Comparison of ENCODE assay signal across 6 cellular contexts in genomic region chr5:65621961-65622360, GRCh38. TPM values are rescaled to one million over a fixed set of nuclear protein-coding genes. Genes with fewer than 3 reads are reported as not detected.
DNase-seq lines count a peak whose midpoint lies in the region; ATAC-seq, FAIRE-seq and TF ChIP-seq lines count a peak whose summit lies in the region.
"Not testable (repeated sequence)": the region's sequence is repeated elsewhere in the genome, so short reads cannot be mapped to it uniquely, and the experiment has no call there.

No MANE protein-coding gene starts in this region.

- not testable (repeated sequence) for H3K9me2 ChIP-seq in GM23248 (ENCODE audit: insufficient read depth); hepatocyte (replicated peaks; ENCODE audit: insufficient read depth)

- not testable (repeated sequence) for TF ChIP-seq EP300 in A549 (IDR thresholded peaks at IDR 0.05)

- peaks cover 14% of the 10 kb centered on the region for H3F3A ChIP-seq in GM23248 (ENCODE audit: insufficient read depth)

- H3K27me3 ChIP-seq in GM23248 (replicated peaks; ENCODE audit: insufficient read depth); hepatocyte; osteoblast (ENCODE audit: insufficient read depth, low read length): not testable (repeated sequence)

- ATAC-seq in A549; T-cell (replicated peaks in 1 of 4): not testable (repeated sequence)

- in situ Hi-C loops in GM23248 (cut with MboI), result not testable (repeated sequence)

- H3K4me1 ChIP-seq in A549 (peaks cover 15% of the 10 kb centered on the region; the same call in 2 of the 3 replicates), GM23248 (ENCODE audit: insufficient read depth) (peaks cover 30% of the 10 kb centered on the region), hepatocyte (ENCODE audit: insufficient read depth) (peaks cover 14% of the 10 kb centered on the region), osteoblast (ENCODE audit: insufficient read depth, low read length) (peaks cover 28% of the 10 kb centered on the region)

- not testable (repeated sequence) for H3K27ac ChIP-seq in A549; GM23248; hepatocyte; osteoblast (ENCODE audit: low read depth, low read length)

- POLR2A ChIA-PET in A549 (lab: Yijun Ruan, JAX), result not testable (repeated sequence)
- POLR2A ChIA-PET in T-cell (lab: Charles Lee), result interaction anchor here in 1 of 2 donors (0.6 kb wide), 1 partner anchor 31 kb away, joined by 3 read pairs; no protein-coding TSS in a partner anchor

- 89% methylated on average over 4 of the region's 4 CpGs for WGBS in A549 (ENCODE audit: missing lambda C conversion rate)
- 91 to 92% methylated on average over 4 of the region's 4 CpGs for WGBS in GM23248 (ENCODE audit: low coverage in 1 of 2, low lambda C conversion rate in 2 of 2, missing lambda C conversion rate in 2 of 2), 2 experiments
- 91% methylated on average over 4 of the region's 4 CpGs for WGBS in hepatocyte (ENCODE audit: low lambda C conversion rate, missing lambda C conversion rate)

- not testable (repeated sequence) for H3K9me3 ChIP-seq in A549; GM23248 (ENCODE audit: low read depth); hepatocyte (ENCODE audit: low read depth); osteoblast (ENCODE audit: low read depth, low read length)

- not testable (repeated sequence) for FAIRE-seq in A549 (lab: Jason Lieb, UNC)

- H3K4me2 ChIP-seq in A549 (peak overlapping the region; percentile 82; the same call in 2 of the 3 replicates), GM23248 (ENCODE audit: unreplicated experiment) (peak overlapping the region; percentile 100), hepatocyte (peak overlapping the region; percentile 76), osteoblast (ENCODE audit: insufficient read depth, low read length) (peak overlapping the region; percentile 97)

- H3K4me3 Mint-ChIP-seq in T-cell, result peak overlapping the region; percentile 28 to 99 (median 93)
- peak overlapping the region; percentile 99 for H3K4me3 Mint-ChIP-seq in activated naive CD8-positive, alpha-beta T cell

- H3K9ac ChIP-seq in GM23248, result not testable (repeated sequence)

- not testable (repeated sequence) for TF ChIP-seq RAD21 in A549 (conservative IDR thresholded peaks at IDR 0.05 in 1 of 2, IDR thresholded peaks at IDR 0.05 in 1 of 2)

- H3K27me3 Mint-ChIP-seq in T-cell; activated naive CD8-positive, alpha-beta T cell: not testable (repeated sequence)

- H3K4me3 ChIP-seq in A549; hepatocyte; osteoblast (ENCODE audit: insufficient read depth, low read length): not testable (repeated sequence)
- peak overlapping the region; percentile 96; the same call in 1 of the 2 replicates for H3K4me3 ChIP-seq in GM23248

- CTCF ChIA-PET in A549 (lab: Yijun Ruan, JAX), result interaction anchor here (1.0 to 1.6 kb wide), 2 partner anchors 11 to 13 kb away, joined by 3 to 5 read pairs; no protein-coding TSS in a partner anchor
- CTCF ChIA-PET in T-cell (lab: Charles Lee), result not testable (repeated sequence)

- H3K4me1 Mint-ChIP-seq in T-cell, result peaks cover 56 to 63% (median 60%) of the 10 kb centered on the region in 3 donors
- H3K4me1 Mint-ChIP-seq in activated naive CD8-positive, alpha-beta T cell (ENCODE audit: low read depth), result peaks cover 53% of the 10 kb centered on the region

- not testable (repeated sequence) for H2AFZ ChIP-seq in GM23248; hepatocyte; osteoblast (ENCODE audit: low read length)

- TF ChIP-seq CTCF in A549 (IDR thresholded peaks at IDR 0.05); hepatocyte (IDR thresholded peaks at IDR 0.05; ENCODE audit: poor library complexity); osteoblast (IDR thresholded peaks at IDR 0.05; ENCODE audit: extremely low read depth, low read depth, low read length): not testable (repeated sequence)

- not testable (repeated sequence) for H3K27ac Mint-ChIP-seq in T-cell; activated naive CD8-positive, alpha-beta T cell

- not testable (repeated sequence) for DNase-seq in A549 (ENCODE audit: low read depth in 1 of 2, low spot score in 1 of 2); GM23248; T-cell; hepatocyte (ENCODE audit: low spot score); osteoblast (ENCODE audit: insufficient read length, low spot score, missing footprints)

- H3K79me2 ChIP-seq in GM23248 (ENCODE audit: insufficient read depth) (peaks cover 91% of the 10 kb centered on the region), hepatocyte (peaks cover 90% of the 10 kb centered on the region), osteoblast (ENCODE audit: insufficient read depth, low read length) (peaks cover 88% of the 10 kb centered on the region)

- not testable (repeated sequence) for H4K20me1 ChIP-seq in GM23248 (ENCODE audit: insufficient read depth)
- H4K20me1 ChIP-seq in hepatocyte (ENCODE audit: insufficient read depth, poor library complexity, severe bottlenecking) (peaks cover 15% of the 10 kb centered on the region), osteoblast (ENCODE audit: insufficient read depth, low read length) (peaks cover 15% of the 10 kb centered on the region)

- H3K9me3 Mint-ChIP-seq in T-cell; activated naive CD8-positive, alpha-beta T cell (ENCODE audit: low read depth): not testable (repeated sequence)

- TF ChIP-seq POLR2A in A549 (IDR thresholded peaks at IDR 0.05; ENCODE audit: low read length), result not testable (repeated sequence)

- not testable (repeated sequence) for H3K36me3 Mint-ChIP-seq in T-cell; activated naive CD8-positive, alpha-beta T cell

- not testable (repeated sequence) for H3K36me3 ChIP-seq in GM23248 (ENCODE audit: low read depth); hepatocyte (replicated peaks; ENCODE audit: insufficient read depth, low read depth); osteoblast (ENCODE audit: insufficient read depth, low read length)

RNA-seq across cellular contexts. Expression of gene TRIM23, which starts 2.2 kb away (rescaled TPM):
- polyA plus RNA-seq in A549 (2011; rRNA removed) (10.7 and 12.9 TPM in 2 replicates), A549 (2017; fragmentation: RNase III; extraction: RNeasy Plus Mini Kit Qiagen cat#74134 plus additional on column Dnase treatment) (8.5 to 11.7 TPM (median 10.3 TPM) in 3 replicates), GM23248 (2016; fragmentation: Nextera tagmentation; extraction: Ambion mirVana) (2.7 and 2.9 TPM in 2 replicates), hepatocyte (6.0 and 6.7 TPM in 2 replicates)
- 3.0 TPM in 2 replicates for polyA plus RNA-seq in A549 (2012; cell fraction: cytosol; rRNA removed)
- 1.6 and 3.0 TPM in 2 replicates for polyA plus RNA-seq in A549 (2012; cell fraction: nucleus; rRNA removed)
- 14.3 and 19.0 TPM in 2 replicates for polyA minus RNA-seq in A549 (2011; rRNA and poly(A)+ RNA removed)
- total RNA-seq in GM23248 (2014; rRNA removed; shearing (Covaris generic)), result 17.8 and 19.1 TPM in 2 replicates
- total RNA-seq in T-cell (10 to 100 TPM; 17.5 to 23.2 (median 20.7) TPM), hepatocyte (11.7 and 14.2 TPM in 2 replicates), osteoblast (30.4 and 32.1 TPM in 2 replicates)

RNA-seq across cellular contexts. Expression of gene SHLD3, which starts 2.9 kb away (rescaled TPM):
- polyA plus RNA-seq in A549 (2011; rRNA removed) (4.5 and 5.0 TPM in 2 replicates), A549 (2017; fragmentation: RNase III; extraction: RNeasy Plus Mini Kit Qiagen cat#74134 plus additional on column Dnase treatment) (2.7 to 3.3 TPM (median 3.2 TPM) in 3 replicates), GM23248 (2016; fragmentation: Nextera tagmentation; extraction: Ambion mirVana) (2.3 and 2.6 TPM in 2 replicates), hepatocyte (2.1 and 4.4 TPM in 2 replicates)
- polyA plus RNA-seq in A549 (2012; cell fraction: cytosol; rRNA removed), result 1.5 TPM in 2 replicates
- 0.59 and 0.89 TPM in 2 replicates for polyA plus RNA-seq in A549 (2012; cell fraction: nucleus; rRNA removed)
- polyA minus RNA-seq in A549 (2011; rRNA and poly(A)+ RNA removed), result 1.4 and 1.6 TPM in 2 replicates
- 1.2 and 1.5 TPM in 2 replicates for total RNA-seq in GM23248 (2014; rRNA removed; shearing (Covaris generic))
- total RNA-seq in T-cell (10 to 100 TPM in 1 of 5 donors, 1 to 10 TPM in 4; 3.7 to 12.2 (median 6.1) TPM), hepatocyte (7.1 and 7.3 TPM in 2 replicates), osteoblast (4.3 and 4.4 TPM in 2 replicates)

RNA-seq across cellular contexts. Expression of gene TRAPPC13, which starts 2.9 kb away (rescaled TPM):
- polyA plus RNA-seq in A549 (2011; rRNA removed) (28.8 and 35.1 TPM in 2 replicates), A549 (2017; fragmentation: RNase III; extraction: RNeasy Plus Mini Kit Qiagen cat#74134 plus additional on column Dnase treatment) (17.2 to 18.6 TPM (median 18.5 TPM) in 3 replicates), GM23248 (2016; fragmentation: Nextera tagmentation; extraction: Ambion mirVana) (20.1 and 21.1 TPM in 2 replicates), hepatocyte (10.8 and 14.7 TPM in 2 replicates)
- 5.9 and 6.5 TPM in 2 replicates for polyA plus RNA-seq in A549 (2012; cell fraction: cytosol; rRNA removed)
- polyA plus RNA-seq in A549 (2012; cell fraction: nucleus; rRNA removed), result 5.2 and 6.5 TPM in 2 replicates
- polyA minus RNA-seq in A549 (2011; rRNA and poly(A)+ RNA removed), result 4.2 and 5.6 TPM in 2 replicates
- 19.5 and 24.4 TPM in 2 replicates for total RNA-seq in GM23248 (2014; rRNA removed; shearing (Covaris generic))
- total RNA-seq in T-cell (10 to 100 TPM; 14.3 to 19.2 (median 16.5) TPM), hepatocyte (32.7 and 34.2 TPM in 2 replicates), osteoblast (24.2 and 26.1 TPM in 2 replicates)

RNA-seq across cellular contexts. Expression of gene PPWD1, which starts 58.9 kb away (rescaled TPM):
- polyA plus RNA-seq in A549 (2011; rRNA removed) (15.3 and 18.5 TPM in 2 replicates), A549 (2017; fragmentation: RNase III; extraction: RNeasy Plus Mini Kit Qiagen cat#74134 plus additional on column Dnase treatment) (26.8 to 31.3 TPM (median 27.7 TPM) in 3 replicates), GM23248 (2016; fragmentation: Nextera tagmentation; extraction: Ambion mirVana) (22.5 and 23.9 TPM in 2 replicates), hepatocyte (19.8 and 23.4 TPM in 2 replicates)
- polyA plus RNA-seq in A549 (2012; cell fraction: cytosol; rRNA removed), result 2.7 and 3.0 TPM in 2 replicates
- polyA plus RNA-seq in A549 (2012; cell fraction: nucleus; rRNA removed), result 3.4 and 6.6 TPM in 2 replicates
- 8.7 and 9.0 TPM in 2 replicates for polyA minus RNA-seq in A549 (2011; rRNA and poly(A)+ RNA removed)
- 24.7 and 56.8 TPM in 2 replicates for total RNA-seq in GM23248 (2014; rRNA removed; shearing (Covaris generic))
- total RNA-seq in T-cell (100 to 1,000 TPM in 1 of 5 donors, 10 to 100 TPM in 4; 79.2 to 102 (median 94.3) TPM), hepatocyte (39.0 and 39.2 TPM in 2 replicates), osteoblast (35.8 and 40.1 TPM in 2 replicates)

RNA-seq across cellular contexts. Expression of gene CENPK, which starts 59.0 kb away (rescaled TPM):
- polyA plus RNA-seq in A549 (2011; rRNA removed) (35.1 and 71.2 TPM in 2 replicates), A549 (2017; fragmentation: RNase III; extraction: RNeasy Plus Mini Kit Qiagen cat#74134 plus additional on column Dnase treatment) (66.8 to 72.7 TPM (median 66.8 TPM) in 3 replicates), GM23248 (2016; fragmentation: Nextera tagmentation; extraction: Ambion mirVana) (22.1 and 23.9 TPM in 2 replicates), hepatocyte (11.4 and 15.3 TPM in 2 replicates)
- 13.6 and 14.3 TPM in 2 replicates for polyA plus RNA-seq in A549 (2012; cell fraction: cytosol; rRNA removed)
- 6.0 and 10.6 TPM in 2 replicates for polyA plus RNA-seq in A549 (2012; cell fraction: nucleus; rRNA removed)
- polyA minus RNA-seq in A549 (2011; rRNA and poly(A)+ RNA removed), result 10.0 and 11.6 TPM in 2 replicates
- total RNA-seq in GM23248 (2014; rRNA removed; shearing (Covaris generic)), result 17.2 and 22.4 TPM in 2 replicates
- total RNA-seq in T-cell (10 to 100 TPM; 12.4 to 85.4 (median 50.5) TPM), hepatocyte (9.6 and 15.5 TPM in 2 replicates), osteoblast (8.5 and 11.9 TPM in 2 replicates)
